Comparison of ENCODE assay signal across 11 cellular contexts in the genomic region with DNA sequence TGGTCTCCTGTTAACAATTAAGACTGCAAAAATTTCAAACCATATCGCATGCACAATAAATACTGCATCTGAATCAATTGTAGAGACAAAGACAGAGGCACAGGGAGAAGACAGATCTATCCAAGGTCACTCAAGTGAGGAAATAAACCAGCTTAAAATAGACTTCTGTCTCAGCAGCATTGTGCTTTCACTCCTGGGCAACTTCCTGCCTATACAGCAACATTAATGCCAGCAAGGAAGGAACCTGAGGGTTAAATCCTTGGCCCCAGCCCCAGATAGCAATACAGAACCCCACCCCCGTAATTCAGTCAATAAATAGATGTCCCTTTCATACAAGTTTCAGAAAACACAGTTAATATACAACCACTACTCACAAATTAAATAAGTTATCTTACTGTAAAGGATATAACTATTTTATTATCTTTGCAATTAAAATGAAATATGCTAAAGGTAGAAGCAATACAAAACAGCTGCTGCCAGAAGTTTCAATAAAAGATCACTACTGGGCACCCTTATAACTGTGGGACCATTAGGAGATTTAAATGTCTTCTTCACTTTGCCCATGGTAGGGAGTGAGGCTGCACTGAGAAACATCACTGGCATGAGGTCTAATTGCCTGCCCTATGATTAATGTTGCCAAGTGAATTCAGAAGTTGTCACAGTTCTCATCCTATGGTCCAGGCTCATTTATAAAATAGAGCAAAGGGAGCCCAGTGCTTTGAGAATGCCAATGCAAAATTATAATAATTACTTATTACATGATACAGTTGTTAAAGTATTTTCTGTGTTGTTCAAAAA. TPM values are rescaled to one million over a fixed set of nuclear protein-coding genes. Genes with fewer than 3 reads are reported as not detected.
DNase-seq lines count a peak whose midpoint lies in the region; ATAC-seq, FAIRE-seq and TF ChIP-seq lines count a peak whose summit lies in the region.
"Had no signal": no experiment of that assay in that cellular context is flagged by ENCODE, and none has a peak within 500 bp of the region (broad histone marks: within the 10 kb centered on the region; RNA-seq: fewer than 3 reads in every experiment).

No MANE protein-coding gene starts in this region.

- H3K4me1 ChIP-seq in adipocyte (ENCODE audit: control insufficient read depth, insufficient read depth, low read length) (peaks cover 69% of the 10 kb centered on the region), gastrocnemius medialis (peaks cover 13 to 28% of the 10 kb centered on the region in 2 donors)
- H3K4me1 ChIP-seq in CD8-positive, alpha-beta memory T cell (ENCODE audit: insufficient read depth, low read length) = no peaks in the 10 kb centered on the region

- DNase-seq in GM19239 (ENCODE audit: insufficient read length, low spot score) = no peak
- no peak for DNase-seq in adipocyte (ENCODE audit: low read depth)
- no peak for DNase-seq in gastrocnemius medialis
- DNase-seq in stimulated activated CD4-positive, alpha-beta T cell treated with anti-CD3 and anti-CD28 coated beads, Interleukin-4, amount 100 ng/mL, for 24 hours = no peak
- DNase-seq in COLO829 (ENCODE audit: low spot score) = no peak
- no peak for DNase-seq in CD8-positive, alpha-beta memory T cell
- DNase-seq in nephron progenitor cell = no peak
- DNase-seq: NCI-H69 had no signal

- CTCF ChIA-PET in CD8-positive, alpha-beta memory T cell (lab: Charles Lee) = interaction anchor here (1.0 kb wide), 1 partner anchor 316 kb away, joined by 4 read pairs; no protein-coding TSS in a partner anchor

- peak overlapping the region; percentile 38 for H3K9ac ChIP-seq in adipocyte (ENCODE audit: low read length)

- in situ Hi-C loops in gastrocnemius medialis (cut with MboI; ENCODE audit: low sequenced_read_pairs in 4 of 4) = no loop called here

- H3K27me3 ChIP-seq in adipocyte (replicated peaks; ENCODE audit: control insufficient read depth, insufficient read depth, low read length) (no peaks in the 10 kb centered on the region), gastrocnemius medialis (no peaks in the 10 kb centered on the region)
- H3K27me3 ChIP-seq in CD8-positive, alpha-beta memory T cell (ENCODE audit: insufficient read depth, low read length, poor library complexity, severe bottlenecking) = no peaks in the 10 kb centered on the region

- TF ChIP-seq CTCF in gastrocnemius medialis (IDR thresholded peaks at IDR 0.05 in 4 of 5, conservative IDR thresholded peaks at IDR 0.05 in 1 of 5) = no peak
- no peak for TF ChIP-seq CTCF in nephron progenitor cell (IDR thresholded peaks at IDR 0.05)

- no peak overlapping the region for H3K4me3 Mint-ChIP-seq in CD8-positive, alpha-beta memory T cell
- H3K4me3 Mint-ChIP-seq in nephron progenitor cell = no peak overlapping the region
- H3K4me3 Mint-ChIP-seq: T-helper 2 cell treated with Interferon-gamma antibody and Interleukin-4, amounts not matched to agents 5 μg/mL and 100 μg/mL, for 36 hours had no signal

- no peaks in the 10 kb centered on the region for H3K36me3 ChIP-seq in adipocyte (ENCODE audit: control insufficient read depth, insufficient read depth, low read length, severe bottlenecking)
- H3K36me3 ChIP-seq in gastrocnemius medialis = no peaks in the 10 kb centered on the region
- H3K36me3 ChIP-seq in CD8-positive, alpha-beta memory T cell (ENCODE audit: insufficient read depth, low read length) = no peaks in the 10 kb centered on the region

- peaks cover 2 to 7% (median 6%) of the 10 kb centered on the region in 3 donors for H3K4me1 Mint-ChIP-seq in CD8-positive, alpha-beta memory T cell
- no peaks in the 10 kb centered on the region for H3K4me1 Mint-ChIP-seq in nephron progenitor cell

- peaks cover 5% of the 10 kb centered on the region for H3K9me3 ChIP-seq in adipocyte (ENCODE audit: control insufficient read depth, low read length)
- no peaks in the 10 kb centered on the region for H3K9me3 ChIP-seq in gastrocnemius medialis
- no peaks in the 10 kb centered on the region for H3K9me3 ChIP-seq in CD8-positive, alpha-beta memory T cell (ENCODE audit: low read length)

- no peaks in the 10 kb centered on the region for H3K9me3 Mint-ChIP-seq in CD8-positive, alpha-beta memory T cell
- H3K9me3 Mint-ChIP-seq in nephron progenitor cell = peaks cover 4% of the 10 kb centered on the region
- H3K9me3 Mint-ChIP-seq: T-helper 2 cell treated with Interferon-gamma antibody and Interleukin-4, amounts not matched to agents 5 μg/mL and 100 μg/mL, for 36 hours had no signal

- H3K4me3 ChIP-seq in adipocyte (ENCODE audit: low read length) = no peak overlapping the region
- no peak overlapping the region for H3K4me3 ChIP-seq in gastrocnemius medialis
- no peak overlapping the region for H3K4me3 ChIP-seq in CD8-positive, alpha-beta memory T cell (ENCODE audit: low read length)

- no peak overlapping the region for H3K27ac Mint-ChIP-seq in CD8-positive, alpha-beta memory T cell
- no peak overlapping the region for H3K27ac Mint-ChIP-seq in nephron progenitor cell
- H3K27ac Mint-ChIP-seq: T-helper 2 cell treated with Interferon-gamma antibody and Interleukin-4, amounts not matched to agents 5 μg/mL and 100 μg/mL, for 36 hours had no signal

- POLR2A ChIA-PET in CD8-positive, alpha-beta memory T cell (lab: Charles Lee) = no interaction called here

- ATAC-seq in HG03103 (IDR thresholded peaks at IDR 0.05; ENCODE audit: low read depth, unreplicated experiment) = peak; percentile 38
- ATAC-seq in gastrocnemius medialis = peak; percentile 84 to 94

- no peak for TF ChIP-seq POLR2A in gastrocnemius medialis (IDR thresholded peaks at IDR 0.05)

- intact Hi-C loops in gastrocnemius medialis (cut with DNase I; ENCODE audit: low total_unique reads) = no loop called here

- FAIRE-seq in GM19239 (lab: Jason Lieb, UNC) = peak; percentile 76
- FAIRE-seq: bronchial epithelial cell had no signal

- peaks cover 3 to 12% of the 10 kb centered on the region in 2 donors for H3K27me3 Mint-ChIP-seq in CD8-positive, alpha-beta memory T cell
- peaks cover 8% of the 10 kb centered on the region for H3K27me3 Mint-ChIP-seq in nephron progenitor cell (ENCODE audit: low read depth, poor library complexity)

- H3K27ac ChIP-seq in gastrocnemius medialis = peak overlapping the region; percentile 16 to 47 (median 31)
- no peak overlapping the region for H3K27ac ChIP-seq in CD8-positive, alpha-beta memory T cell (ENCODE audit: low read depth, low read length)

- no peaks in the 10 kb centered on the region for H3K36me3 Mint-ChIP-seq in CD8-positive, alpha-beta memory T cell
- H3K36me3 Mint-ChIP-seq in nephron progenitor cell (ENCODE audit: low read depth) = no peaks in the 10 kb centered on the region

RNA-seq across cellular contexts. Expression of a gene that starts 49.4 kb away (rescaled TPM):
- 10 to 100 TPM; 64.7 to 87.8 (median 71.2) TPM for total RNA-seq in gastrocnemius medialis
- total RNA-seq in CD8-positive, alpha-beta memory T cell = 1 to 10 TPM; 2.3 to 2.5 TPM
- polyA plus RNA-seq in CD8-positive, alpha-beta memory T cell = not detected

Comparison
In these comparisons a context has a peak if more than half of its experiments do, and no peak if none do; other contexts are left out.
1. RNA of a gene that starts 49.4 kb away (total RNA-seq): 64.7 to 87.8 TPM in gastrocnemius medialis; 2.3 to 2.5 TPM in CD8-positive, alpha-beta memory T cell; every median in the first group is over 10 times any median in the second.